In the genomic region with DNA sequence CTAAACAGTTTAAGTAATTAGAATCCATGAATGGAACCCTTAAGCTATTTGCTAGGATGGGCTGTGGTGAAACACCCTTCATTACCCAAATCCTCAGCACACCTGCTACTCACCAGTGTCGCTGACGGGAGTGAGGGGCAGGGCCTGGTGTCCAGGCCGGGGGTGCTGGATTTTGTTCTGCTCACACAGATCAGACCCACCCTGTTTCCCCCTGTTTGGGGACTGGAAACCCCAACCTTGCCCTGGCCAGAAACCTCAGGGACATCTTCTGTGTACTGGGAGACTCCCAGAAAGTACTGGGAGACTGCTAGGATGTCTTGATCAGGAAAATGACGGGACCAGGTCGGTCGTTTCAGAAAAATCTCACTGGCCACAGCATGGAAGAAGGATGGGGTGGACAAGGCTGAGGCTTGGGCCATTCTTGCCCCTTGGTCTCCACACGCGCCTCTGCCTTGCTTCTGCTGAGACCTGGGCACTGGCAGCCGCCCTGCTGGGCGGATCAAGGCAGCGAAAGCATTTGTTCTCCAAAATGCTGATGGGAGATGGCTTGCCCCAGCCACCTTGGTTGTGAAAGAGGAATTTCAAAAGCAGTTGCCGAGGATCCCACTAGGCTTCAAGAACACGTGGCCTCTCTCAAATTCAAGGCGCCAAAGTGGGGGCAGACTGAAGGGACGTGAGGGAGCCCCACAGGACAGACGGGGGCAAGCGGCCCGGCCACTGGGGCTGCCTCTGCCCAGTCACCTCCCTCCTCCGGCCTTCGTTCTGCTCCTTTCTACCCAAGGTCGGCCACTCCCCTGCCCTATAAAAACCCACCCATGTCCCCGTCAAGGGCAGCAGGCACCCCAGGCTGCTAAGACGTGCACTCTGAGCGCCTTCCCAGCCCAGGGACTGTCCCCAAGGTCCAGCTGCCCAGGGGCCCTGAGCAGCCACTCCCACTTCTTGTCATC, we compare ENCODE assay signal across 22 cellular contexts. TPM values are rescaled to one million over a fixed set of nuclear protein-coding genes. Genes with fewer than 3 reads are reported as not detected.
"Had no signal": no experiment of that assay in that cellular context is flagged by ENCODE, and none has a peak within 500 bp of the region (broad histone marks: within the 10 kb centered on the region; RNA-seq: fewer than 3 reads in every experiment).

No MANE protein-coding gene starts in this region.

- H3K4me3 ChIP-seq: ascending aorta, body of pancreas had no signal

- H3K27ac ChIP-seq: ascending aorta, body of pancreas, KMS-11 had no signal

- ATAC-seq: T-helper 17 cell had no signal

- H3K9me3 ChIP-seq: ascending aorta, body of pancreas had no signal

- H3K36me3 ChIP-seq: ascending aorta had no signal

- H3K27me3 ChIP-seq: ascending aorta had no signal

- H3K4me1 ChIP-seq: ascending aorta, body of pancreas had no signal

- FAIRE-seq: TTC549 had no signal

- DNase-seq: activated B cell treated with CpG ODN at 0.5 μM for 24 hours; activated CD4-positive, alpha-beta T cell treated with anti-CD3 and anti-CD28 coated beads for 1 hour; NCI-H1417 treated with DMSO at 0.1 percent for 48 hours; NCI-H2107; NCI-H2171 treated with DMSO at 0.1 percent for 48 hours; NCI-H226; SIG-M5; T-helper 17 cell; T-helper 9 cell had no signal

- H3K4me2 ChIP-seq: KMS-11 had no signal

- H3K9ac ChIP-seq: KMS-11 had no signal

RNA-seq across cellular contexts. Expression of a gene that starts 23.5 kb away (rescaled TPM):
- total RNA-seq: ascending aorta, bronchial epithelial cell, MCF 10A, NCI-H460, RPMI7951 had no signal

RNA-seq across cellular contexts. Expression of a gene that starts 25.8 kb away (rescaled TPM):
- total RNA-seq: activated B cell treated with CpG ODN at 0.5 μM for 24 hours; activated CD4-positive, alpha-beta memory T cell treated with anti-CD3 and anti-CD28 coated beads for 36 hours; activated CD4-positive, alpha-beta T cell treated with anti-CD3 and anti-CD28 coated beads, Interleukin-2, amount 10 ng/mL, durations not matched to agents 7 days and 5 days; activated CD8-positive, alpha-beta memory T cell treated with anti-CD3 and anti-CD28 coated beads for 36 hours; activated T-cell treated with anti-CD3 and anti-CD28 coated beads, Interleukin-2, amount 50 U/mL, for 72 hours; activated T-helper 2 cell treated with anti-CD3 and anti-CD28 coated beads, Interferon-gamma antibody, Interleukin-2, Interleukin-4, amounts not matched to agents 10 μg/mL and 5 μg/mL and 100 μg/mL, durations not matched to agents 14 hours and 24 hours and 36 hours; ascending aorta; body of pancreas; bronchial epithelial cell; MCF 10A; NCI-H460; RPMI7951; T-helper 17 cell had no signal
